In genomic region chr16:19523559-19524355, GRCh38 we compare ENCODE assay signal across 1 cellular context.
TF ChIP-seq lines count a peak whose summit lies in the region.

TSS of gene CCP110 (plus strand) at chr16:19523942. CDS start at chr16:19527882, 3,940 bp downstream.

TF ChIP-seq in HepG2, 621 proteins besides CTCF, POLR2A, EP300 and RAD21 (continued from another document and continues in another):
- TF ChIP-seq AKNA (CRISPR knock-in tag; IDR thresholded peaks at IDR 0.05; ENCODE audit: borderline replicate concordance): no peak
- TF ChIP-seq ISX (CRISPR knock-in tag; conservative IDR thresholded peaks at IDR 0.05): no peak
- TF ChIP-seq SALL1 (CRISPR knock-in tag; IDR thresholded peaks at IDR 0.05): peak; percentile 76
- peak; percentile 98 for TF ChIP-seq IRF2 (CRISPR knock-in tag; IDR thresholded peaks at IDR 0.05)
- peak; percentile 64; the same call in 1 of the 2 replicates for TF ChIP-seq NFYB (CRISPR knock-in tag; IDR thresholded peaks at IDR 0.05)
- no peak for TF ChIP-seq ZBTB7A (CRISPR knock-in tag; IDR thresholded peaks at IDR 0.05)
- TF ChIP-seq ZC3H4 (CRISPR knock-in tag; IDR thresholded peaks at IDR 0.05; ENCODE audit: borderline replicate concordance): no peak
- peak; percentile 89 for TF ChIP-seq MIXL1 (CRISPR knock-in tag; IDR thresholded peaks at IDR 0.05)
- TF ChIP-seq ZNF609 (CRISPR knock-in tag; IDR thresholded peaks at IDR 0.05; ENCODE audit: borderline replicate concordance): peak; percentile 67
- 0 out of 2 replicates have a peak, but pooled peaks have one; percentile 25 for TF ChIP-seq ZNF644 (CRISPR knock-in tag; IDR thresholded peaks at IDR 0.05; ENCODE audit: low read depth)
- 0 out of 2 replicates have a peak, but pooled peaks have one; percentile 56 for TF ChIP-seq TIGD3 (CRISPR knock-in tag; IDR thresholded peaks at IDR 0.05; ENCODE audit: borderline replicate concordance)
- TF ChIP-seq ARID4A (CRISPR knock-in tag; IDR thresholded peaks at IDR 0.05; ENCODE audit: borderline replicate concordance): peak; percentile 99
- TF ChIP-seq AHR (CRISPR knock-in tag; IDR thresholded peaks at IDR 0.05): no peak; the same call in none of the 2 replicates
- TF ChIP-seq ZNF530 (CRISPR knock-in tag; IDR thresholded peaks at IDR 0.05; ENCODE audit: low read depth): no peak
- no peak for TF ChIP-seq DMTF1 (CRISPR knock-in tag; IDR thresholded peaks at IDR 0.05)
- TF ChIP-seq U2AF1 (optimal IDR thresholded peaks at IDR 0.05; ENCODE audit: low read depth, low read length): no peak
- no peak for TF ChIP-seq HHEX (CRISPR knock-in tag; IDR thresholded peaks at IDR 0.05)
- TF ChIP-seq ZNF713 (CRISPR knock-in tag; IDR thresholded peaks at IDR 0.05): no peak
- peak; percentile 53 for TF ChIP-seq MED8 (CRISPR knock-in tag; IDR thresholded peaks at IDR 0.05; ENCODE audit: insufficient replicate concordance)
- no peak for TF ChIP-seq MAFK (conservative IDR thresholded peaks at IDR 0.05 in 1 of 2, IDR thresholded peaks at IDR 0.05 in 1 of 2; ENCODE audit: low read length in 2 of 2)
- no peak for TF ChIP-seq FOXK2 (IDR thresholded peaks at IDR 0.05)
- peak; percentile 45 for TF ChIP-seq HDAC2 (CRISPR knock-in tag; IDR thresholded peaks at IDR 0.05)
- 0 out of 2 replicates have a peak, but pooled peaks have one; percentile 41 for TF ChIP-seq JUN (CRISPR knock-in tag; IDR thresholded peaks at IDR 0.05)
- 0 out of 2 replicates have a peak, but pooled peaks have one; percentile 21 for TF ChIP-seq MED1 (CRISPR knock-in tag; IDR thresholded peaks at IDR 0.05)
- TF ChIP-seq PBX3 (CRISPR knock-in tag; IDR thresholded peaks at IDR 0.05; ENCODE audit: borderline replicate concordance): no peak
- peak; percentile 65 for TF ChIP-seq SIN3B (IDR thresholded peaks at IDR 0.05; ENCODE audit: low read length)
- 0 out of 2 replicates have a peak, but pooled peaks have one; percentile 7 for TF ChIP-seq ZKSCAN5 (CRISPR knock-in tag; IDR thresholded peaks at IDR 0.05)
- no peak; the same call in 1 of the 2 replicates for TF ChIP-seq ETV6 (CRISPR knock-in tag; conservative IDR thresholded peaks at IDR 0.05)
- TF ChIP-seq MYPOP (CRISPR knock-in tag; IDR thresholded peaks at IDR 0.05): no peak
- peak; percentile 83 for TF ChIP-seq SPEN (CRISPR knock-in tag; IDR thresholded peaks at IDR 0.05; ENCODE audit: low read depth)
- TF ChIP-seq RNF219 (CRISPR knock-in tag; IDR thresholded peaks at IDR 0.05): no peak
- peak; percentile 81 for TF ChIP-seq TAF15 (IDR thresholded peaks at IDR 0.05; ENCODE audit: low read depth, low read length, poor library complexity, severe bottlenecking)
- peak; percentile 75 for TF ChIP-seq ZNF704 (CRISPR knock-in tag; IDR thresholded peaks at IDR 0.05; ENCODE audit: borderline replicate concordance)
